In the genomic region with DNA sequence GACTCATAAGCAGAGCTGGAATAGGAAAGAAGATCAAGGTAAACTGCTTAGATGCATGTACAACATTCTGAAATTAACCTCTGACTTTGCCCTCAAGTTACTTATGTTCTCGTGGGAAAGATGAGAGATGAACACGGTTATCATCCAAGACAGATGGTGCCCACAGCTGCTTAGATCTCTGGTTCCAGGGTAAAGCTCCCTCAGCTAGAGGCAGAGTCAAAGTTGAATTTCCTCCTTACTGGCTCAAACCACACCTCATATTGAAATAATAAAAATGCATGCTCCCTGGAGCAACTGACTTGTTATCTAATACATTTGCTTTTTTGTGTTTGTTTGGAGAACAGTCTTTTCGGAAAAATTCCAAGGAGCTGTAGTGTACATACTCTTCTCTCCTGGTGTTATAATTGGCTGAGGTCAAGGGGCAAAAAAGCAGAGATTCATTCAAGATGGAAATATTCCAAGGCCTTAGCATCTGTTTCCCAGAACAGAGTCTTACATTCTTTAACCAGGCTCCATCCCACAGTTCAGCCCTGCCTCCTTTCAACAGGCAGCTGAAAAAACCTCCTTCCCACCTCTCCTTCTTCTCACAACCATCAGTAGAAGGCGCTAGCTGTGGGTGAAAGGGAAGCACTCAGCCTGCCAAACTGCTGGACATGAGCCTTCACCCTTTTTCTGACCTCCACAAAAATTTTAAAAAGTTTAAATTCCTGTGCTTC, we compare ENCODE assay signal across 9 cellular contexts. TPM values are rescaled to one million over a fixed set of nuclear protein-coding genes. Genes with fewer than 3 reads are reported as not detected.
DNase-seq lines count a peak whose midpoint lies in the region; ATAC-seq and TF ChIP-seq lines count a peak whose summit lies in the region.
"Had no signal": no experiment of that assay in that cellular context is flagged by ENCODE, and none has a peak within 500 bp of the region (broad histone marks: within the 10 kb centered on the region; RNA-seq: fewer than 3 reads in every experiment).

No MANE protein-coding gene starts in this region.

- H3K27me3 ChIP-seq in lower lobe of right lung (ENCODE audit: low read depth): no peaks in the 10 kb centered on the region

- intact Hi-C loops in lower lobe of right lung (cut with DNase I): no loop called here

- no peaks in the 10 kb centered on the region for H3K9me3 Mint-ChIP-seq in effector memory CD8-positive, alpha-beta T cell

- no peaks in the 10 kb centered on the region for H3K9me3 ChIP-seq in lower lobe of right lung

- no peaks in the 10 kb centered on the region for H3K36me3 ChIP-seq in lower lobe of right lung

- peak; percentile 86 for ATAC-seq in lower lobe of right lung
- ATAC-seq in GM21737 (IDR thresholded peaks at IDR 0.05; ENCODE audit: unreplicated experiment): no peak
- ATAC-seq in effector memory CD8-positive, alpha-beta T cell (replicated peaks): no peak
- no peak for ATAC-seq in HG03108 (IDR thresholded peaks at IDR 0.05; ENCODE audit: unreplicated experiment)

- no peaks in the 10 kb centered on the region for H3K36me3 Mint-ChIP-seq in effector memory CD8-positive, alpha-beta T cell (ENCODE audit: insufficient read depth)

- peak overlapping the region; percentile 81 for H3K27ac ChIP-seq in lower lobe of right lung
- peak overlapping the region; percentile 82 for H3K27ac ChIP-seq in temporal lobe (ENCODE audit: low read depth, low read length)
- H3K27ac ChIP-seq: PC-9 had no signal

- H3K4me1 ChIP-seq in lower lobe of right lung: peaks cover 15% of the 10 kb centered on the region

- H3K4me3 ChIP-seq in lower lobe of right lung: no peak overlapping the region
- H3K4me3 ChIP-seq: PC-9 had no signal

- no peak for TF ChIP-seq CTCF in lower lobe of right lung (IDR thresholded peaks at IDR 0.05)

- H3K27ac Mint-ChIP-seq in effector memory CD8-positive, alpha-beta T cell: no peak overlapping the region

- peaks cover 16 to 19% of the 10 kb centered on the region in 2 donors for H3K27me3 Mint-ChIP-seq in effector memory CD8-positive, alpha-beta T cell

- no peaks in the 10 kb centered on the region for H3K4me1 Mint-ChIP-seq in effector memory CD8-positive, alpha-beta T cell (ENCODE audit: low read depth in 2 of 2)

- no peak overlapping the region for H3K4me3 Mint-ChIP-seq in effector memory CD8-positive, alpha-beta T cell

- DNase-seq in M059J (ENCODE audit: low read depth) (peak; percentile 23), dedifferentiated amniotic fluid mesenchymal stem cell (ENCODE audit: extremely low spot score) (peak; percentile 95), lower lobe of right lung (no peak), HK-2 (ENCODE audit: unreplicated experiment) (no peak)
- no peak for DNase-seq in effector memory CD8-positive, alpha-beta T cell
- DNase-seq: PC-9 had no signal

RNA-seq across cellular contexts. Expression of a gene that starts 43.6 kb away (rescaled TPM):
- total RNA-seq in M059J (2014; rRNA removed; shearing (Covaris generic)): not detected in 2 replicates
- 288 TPM for total RNA-seq in lower lobe of right lung
- total RNA-seq in temporal lobe: 0.25 TPM
- total RNA-seq: PC-9 had no signal

RNA-seq across cellular contexts. Expression of a gene that starts 50.8 kb away (rescaled TPM):
- 0.10 TPM in 1 of 2 replicates, not detected in the other for total RNA-seq in M059J (2014; rRNA removed; shearing (Covaris generic))
- total RNA-seq in lower lobe of right lung (13.4 TPM), temporal lobe (0.49 TPM)
- total RNA-seq: PC-9 had no signal

Comparison
In these comparisons a context has a peak if more than half of its experiments do, and no peak if none do; other contexts are left out.
1. DNase-seq: peak in M059J (single experiment) and dedifferentiated amniotic fluid mesenchymal stem cell (single experiment); none in lower lobe of right lung (single experiment), HK-2 (single experiment) and effector memory CD8-positive, alpha-beta T cell (0 of 3).
2. ATAC-seq: peak in lower lobe of right lung (2 of 2); none in GM21737 (single experiment), effector memory CD8-positive, alpha-beta T cell (single experiment) and HG03108 (single experiment).
3. RNA of a gene that starts 43.6 kb away (total RNA-seq): 288 TPM in lower lobe of right lung (single experiment); 0.25 TPM in temporal lobe (single experiment) and not detected in M059J; every median in the first group is over 100 times any median in the second.